27 cellular contexts compared by ENCODE assay signal in the genomic region with DNA sequence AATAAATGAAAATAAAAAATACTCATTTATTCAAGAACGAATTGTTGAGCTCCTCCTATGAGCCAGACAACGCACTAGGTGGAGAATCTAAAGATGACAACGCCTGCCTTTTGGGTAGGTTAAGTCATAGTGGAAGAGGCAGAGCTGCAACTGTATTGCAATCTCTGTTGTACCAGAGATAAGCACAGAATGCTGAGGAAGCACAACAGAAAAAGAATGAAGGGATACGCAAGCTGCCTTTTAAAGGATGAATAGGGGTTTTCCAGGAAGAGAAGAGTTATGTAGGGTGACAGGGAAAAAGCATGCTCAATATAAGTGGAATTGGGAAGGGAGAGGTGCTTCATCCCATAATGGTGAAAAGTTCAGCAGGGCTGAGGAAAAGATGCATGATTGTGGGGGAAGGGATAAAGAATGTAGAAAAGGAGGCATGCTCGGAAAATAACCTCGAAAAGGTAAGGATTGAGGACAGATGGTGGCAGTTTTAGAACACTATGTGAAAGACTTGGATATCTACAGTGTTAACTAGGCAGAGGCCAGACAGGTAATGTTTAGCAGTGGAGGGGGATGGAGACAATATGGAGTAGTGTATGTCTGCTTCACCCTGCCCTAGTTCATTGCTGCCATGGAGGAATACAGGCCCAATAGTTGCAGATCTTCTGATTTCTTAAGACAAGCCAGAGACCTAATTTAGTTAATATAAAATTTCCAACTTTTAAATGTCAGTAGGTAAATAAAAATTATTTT.
DNase-seq lines count a peak whose midpoint lies in the region; ATAC-seq and TF ChIP-seq lines count a peak whose summit lies in the region.
"Had no signal": no experiment of that assay in that cellular context is flagged by ENCODE, and none has a peak within 500 bp of the region (broad histone marks: within the 10 kb centered on the region; RNA-seq: fewer than 3 reads in every experiment).

No MANE protein-coding gene starts in this region.

- POLR2A ChIA-PET in PC-9 (lab: Charles Lee; ENCODE audit: unreplicated experiment), result no interaction called here

- H3K79me2 ChIP-seq in GM23338 (replicated peaks; ENCODE audit: insufficient read depth) (no peaks in the 10 kb centered on the region), PC-9 (ENCODE audit: low read depth) (no peaks in the 10 kb centered on the region), smooth muscle cell (ENCODE audit: low read depth) (no peaks in the 10 kb centered on the region)

- H3K27me3 Mint-ChIP-seq in GM23338 (ENCODE audit: insufficient read depth, low read depth, poor library complexity) (no peaks in the 10 kb centered on the region), endothelial cell (ENCODE audit: unreplicated experiment) (peaks cover 5% of the 10 kb centered on the region)
- H3K27me3 Mint-ChIP-seq: CD4-positive, alpha-beta T cell had no signal

- BruUV-seq in PC-9 (replicated peaks; lab: Mats Ljungman, UMichigan), result TSS peak; percentile 28

- no peaks in the 10 kb centered on the region for H3K9me3 Mint-ChIP-seq in GM23338
- no peaks in the 10 kb centered on the region for H3K9me3 Mint-ChIP-seq in endothelial cell (ENCODE audit: unreplicated experiment)
- H3K9me3 Mint-ChIP-seq: CD4-positive, alpha-beta T cell had no signal

- H4K20me1 ChIP-seq in GM23338 (replicated peaks; ENCODE audit: insufficient read depth) (no peaks in the 10 kb centered on the region), PC-9 (ENCODE audit: insufficient read depth) (no peaks in the 10 kb centered on the region), smooth muscle cell (ENCODE audit: low read depth) (no peaks in the 10 kb centered on the region)
- H4K20me1 ChIP-seq: BLaER1 treated with 17β-estradiol and CSF1 and Interleukin-3, amounts not matched to agents 10 nM and 100 nM had no signal

- H3K27ac ChIP-seq in GM23338 (ENCODE audit: low read depth) (0 out of 2 replicates have a peak overlapping the region, but pooled peaks have one; percentile 41), PC-9 (peak overlapping the region; percentile 58; the same call in 1 of the 2 replicates), smooth muscle cell (ENCODE audit: low read depth) (no peak overlapping the region)
- H3K27ac ChIP-seq: BLaER1 treated with 17β-estradiol and CSF1 and Interleukin-3, amounts not matched to agents 10 nM and 100 nM; RWPE1; SK-N-MC had no signal

- H3K4me3 ChIP-seq in GM23338 (no peak overlapping the region), PC-9 (no peak overlapping the region), smooth muscle cell (no peak overlapping the region)
- H3K4me3 ChIP-seq: BLaER1 treated with 17β-estradiol and CSF1 and Interleukin-3, amounts not matched to agents 10 nM and 100 nM; SK-N-MC had no signal

- 77% methylated on average over 6 of the region's 6 CpGs for WGBS in smooth muscle cell (ENCODE audit: low lambda C conversion rate)

- H3K27ac Mint-ChIP-seq in GM23338, result no peak overlapping the region
- peak overlapping the region; percentile 7 for H3K27ac Mint-ChIP-seq in endothelial cell (ENCODE audit: unreplicated experiment)
- H3K27ac Mint-ChIP-seq: CD4-positive, alpha-beta T cell had no signal

- H3K4me1 Mint-ChIP-seq in GM23338 (peaks cover 39% of the 10 kb centered on the region), endothelial cell (ENCODE audit: unreplicated experiment) (peaks cover 31% of the 10 kb centered on the region)

- no peaks in the 10 kb centered on the region for H3K9me2 ChIP-seq in GM23338 (ENCODE audit: insufficient read depth)
- H3K9me2 ChIP-seq in PC-9 (ENCODE audit: insufficient read depth), result no peaks in the 10 kb centered on the region

- peak overlapping the region; percentile 59 for H3K4me2 ChIP-seq in GM23338
- peak overlapping the region; percentile 51; the same call in 1 of the 2 replicates for H3K4me2 ChIP-seq in PC-9
- peak overlapping the region; percentile 66 for H3K4me2 ChIP-seq in smooth muscle cell
- H3K4me2 ChIP-seq: BLaER1 treated with 17β-estradiol and CSF1 and Interleukin-3, amounts not matched to agents 10 nM and 100 nM had no signal

- DNase-seq in GM23338 (ENCODE audit: low spot score) (no peak), PC-9 (no peak), endothelial cell (ENCODE audit: low spot score) (no peak), smooth muscle cell (lab: John Stamatoyannopoulos, UW; ENCODE audit: unreplicated experiment) (no peak), left cardiac atrium (no peak), SK-N-DZ (ENCODE audit: low spot score) (no peak), GM03348 (ENCODE audit: low spot score) (no peak)
- DNase-seq: AML-193; CD4-positive, alpha-beta T cell; COR-L47; DMS53; GOT3; Kasumi-1; NCI-H1092 treated with DMSO at 0.1 percent for 48 hours; NCI-H1436; NCI-H187 treated with DMSO at 0.1 percent for 48 hours; NCI-H2171 treated with DMSO at 0.1 percent for 48 hours; NCI-H446; NCI-H524 treated with DMSO at 0.1 percent for 48 hours; NCI-H82; NK-92 treated with Interleukin-12 subunit alpha and Interleukin-12 subunit beta, amount 100 ng/mL, for 24 hours; SHP77 treated with DMSO at 0.1 percent for 48 hours had no signal

- CTCF ChIA-PET in PC-9 (lab: Charles Lee), result interaction anchor here (0.6 kb wide), 1 partner anchor 47 kb away, joined by 6 read pairs; no protein-coding TSS in a partner anchor

- peaks cover 43% of the 10 kb centered on the region for H3K4me1 ChIP-seq in GM23338 (ENCODE audit: insufficient read depth)
- peaks cover 29% of the 10 kb centered on the region for H3K4me1 ChIP-seq in PC-9 (replicated peaks; ENCODE audit: insufficient read depth)
- peaks cover 20% of the 10 kb centered on the region for H3K4me1 ChIP-seq in smooth muscle cell (ENCODE audit: low read depth)

- H3K9ac ChIP-seq in smooth muscle cell (ENCODE audit: low read depth), result no peak overlapping the region
- H3K9ac ChIP-seq: BLaER1 treated with 17β-estradiol and CSF1 and Interleukin-3, amounts not matched to agents 10 nM and 100 nM had no signal

- peak; percentile 47; the same call in 2 of the 3 replicates for ATAC-seq in GM23338
- ATAC-seq in left cardiac atrium, result no peak
- ATAC-seq: HCT116, Panc1 had no signal

- no peak overlapping the region for H3K4me3 Mint-ChIP-seq in GM23338
- H3K4me3 Mint-ChIP-seq in endothelial cell (ENCODE audit: unreplicated experiment), result no peak overlapping the region
- H3K4me3 Mint-ChIP-seq: CD4-positive, alpha-beta T cell had no signal

- intact Hi-C loops in PC-9 (cut with micrococcal nuclease; ENCODE audit: unreplicated experiment) (loop anchor here (5.0 kb wide), 1 partner anchor 64 kb away; the partner anchor contains the start of gene DUSP6), left cardiac atrium (cut with DNase I) (no loop called here)

- H3K9me3 ChIP-seq in PC-9 (ENCODE audit: insufficient read depth, low read depth), result no peaks in the 10 kb centered on the region
- H3K9me3 ChIP-seq in smooth muscle cell (replicated peaks; ENCODE audit: low read depth), result no peaks in the 10 kb centered on the region

- no peaks in the 10 kb centered on the region for H3K27me3 ChIP-seq in GM23338 (ENCODE audit: insufficient read depth)
- H3K27me3 ChIP-seq in PC-9 (ENCODE audit: insufficient read depth, low read depth), result no peaks in the 10 kb centered on the region
- no peaks in the 10 kb centered on the region for H3K27me3 ChIP-seq in smooth muscle cell (ENCODE audit: low read depth)
- H3K27me3 ChIP-seq: BLaER1 treated with 17β-estradiol and CSF1 and Interleukin-3, amounts not matched to agents 10 nM and 100 nM had no signal

- H3F3A ChIP-seq in GM23338 (replicated peaks; ENCODE audit: low read depth), result no peaks in the 10 kb centered on the region
- H3F3A ChIP-seq in PC-9 (ENCODE audit: insufficient read depth, low read depth), result peaks cover 15% of the 10 kb centered on the region; the same call in 1 of the 2 replicates
- H3F3A ChIP-seq in smooth muscle cell (ENCODE audit: low read depth), result no peaks in the 10 kb centered on the region

- TF ChIP-seq CTCF in GM23338 (conservative IDR thresholded peaks at IDR 0.05; ENCODE audit: low read depth in 2 of 2) (no peak), PC-9 (conservative IDR thresholded peaks at IDR 0.05) (no peak), endothelial cell (IDR thresholded peaks at IDR 0.05; ENCODE audit: unreplicated experiment) (no peak), smooth muscle cell (IDR thresholded peaks at IDR 0.05; ENCODE audit: borderline replicate concordance, insufficient read depth, poor library complexity, severe bottlenecking) (no peak)

- H2AFZ ChIP-seq in GM23338 (no peak overlapping the region), PC-9 (no peak overlapping the region), smooth muscle cell (ENCODE audit: low read depth) (no peak overlapping the region)

- no peaks in the 10 kb centered on the region for H3K36me3 Mint-ChIP-seq in GM23338 (ENCODE audit: low read depth)
- no peaks in the 10 kb centered on the region for H3K36me3 Mint-ChIP-seq in endothelial cell (ENCODE audit: low read depth, unreplicated experiment)

- H3K36me3 ChIP-seq in GM23338 (ENCODE audit: insufficient read depth) (no peaks in the 10 kb centered on the region), PC-9 (ENCODE audit: low read depth) (no peaks in the 10 kb centered on the region), smooth muscle cell (ENCODE audit: low read depth) (no peaks in the 10 kb centered on the region)
